Comparison of ENCODE assay signal across 1 cellular context in the genomic region with DNA sequence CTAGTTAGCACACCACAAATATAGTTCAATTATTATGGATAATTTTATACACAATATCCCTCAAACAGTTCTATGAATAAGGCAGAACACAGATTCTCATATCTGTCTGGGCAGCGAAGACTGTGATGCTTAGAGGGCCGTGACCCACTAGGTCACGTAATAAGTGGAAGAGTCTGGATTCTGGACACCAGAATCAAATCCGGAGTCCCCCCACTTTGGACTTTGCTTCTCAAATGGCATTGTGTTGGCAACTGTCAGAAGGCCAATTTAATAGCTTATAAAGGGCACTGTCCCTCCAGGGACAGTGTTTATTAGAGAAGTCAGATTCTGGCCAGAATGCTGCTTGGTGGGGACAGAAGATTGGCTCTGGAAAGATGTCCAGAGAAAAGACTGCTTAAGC.
TF ChIP-seq lines count a peak whose summit lies in the region.

No MANE protein-coding gene starts in this region.

TF ChIP-seq in GM23338, 12 proteins besides CTCF, POLR2A, EP300 and RAD21:
- TF ChIP-seq, protein P1, sequence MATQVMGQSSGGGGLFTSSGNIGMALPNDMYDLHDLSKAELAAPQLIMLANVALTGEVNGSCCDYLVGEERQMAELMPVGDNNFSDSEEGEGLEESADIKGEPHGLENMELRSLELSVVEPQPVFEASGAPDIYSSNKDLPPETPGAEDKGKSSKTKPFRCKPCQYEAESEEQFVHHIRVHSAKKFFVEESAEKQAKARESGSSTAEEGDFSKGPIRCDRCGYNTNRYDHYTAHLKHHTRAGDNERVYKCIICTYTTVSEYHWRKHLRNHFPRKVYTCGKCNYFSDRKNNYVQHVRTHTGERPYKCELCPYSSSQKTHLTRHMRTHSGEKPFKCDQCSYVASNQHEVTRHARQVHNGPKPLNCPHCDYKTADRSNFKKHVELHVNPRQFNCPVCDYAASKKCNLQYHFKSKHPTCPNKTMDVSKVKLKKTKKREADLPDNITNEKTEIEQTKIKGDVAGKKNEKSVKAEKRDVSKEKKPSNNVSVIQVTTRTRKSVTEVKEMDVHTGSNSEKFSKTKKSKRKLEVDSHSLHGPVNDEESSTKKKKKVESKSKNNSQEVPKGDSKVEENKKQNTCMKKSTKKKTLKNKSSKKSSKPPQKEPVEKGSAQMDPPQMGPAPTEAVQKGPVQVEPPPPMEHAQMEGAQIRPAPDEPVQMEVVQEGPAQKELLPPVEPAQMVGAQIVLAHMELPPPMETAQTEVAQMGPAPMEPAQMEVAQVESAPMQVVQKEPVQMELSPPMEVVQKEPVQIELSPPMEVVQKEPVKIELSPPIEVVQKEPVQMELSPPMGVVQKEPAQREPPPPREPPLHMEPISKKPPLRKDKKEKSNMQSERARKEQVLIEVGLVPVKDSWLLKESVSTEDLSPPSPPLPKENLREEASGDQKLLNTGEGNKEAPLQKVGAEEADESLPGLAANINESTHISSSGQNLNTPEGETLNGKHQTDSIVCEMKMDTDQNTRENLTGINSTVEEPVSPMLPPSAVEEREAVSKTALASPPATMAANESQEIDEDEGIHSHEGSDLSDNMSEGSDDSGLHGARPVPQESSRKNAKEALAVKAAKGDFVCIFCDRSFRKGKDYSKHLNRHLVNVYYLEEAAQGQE (IDR thresholded peaks at IDR 0.05; ENCODE audit: unreplicated experiment): no peak
